Comparison of ENCODE assay signal across 11 cellular contexts in genomic region chr7:50303082-50303893, GRCh38. TPM values are rescaled to one million over a fixed set of nuclear protein-coding genes. Genes with fewer than 3 reads are reported as not detected.
DNase-seq lines count a peak whose midpoint lies in the region; ATAC-seq, FAIRE-seq and TF ChIP-seq lines count a peak whose summit lies in the region.
"Had no signal": no experiment of that assay in that cellular context is flagged by ENCODE, and none has a peak within 500 bp of the region (broad histone marks: within the 10 kb centered on the region; RNA-seq: fewer than 3 reads in every experiment).

No MANE protein-coding gene starts in this region.

- no peaks in the 10 kb centered on the region for H3K9me3 ChIP-seq in A549
- H3K9me3 ChIP-seq: HAP-1 had no signal

- H3K9me3 Mint-ChIP-seq in activated T-helper 2 cell treated with anti-CD3 and anti-CD28 coated beads, Interferon-gamma antibody, Interleukin-2, Interleukin-4, amounts not matched to agents 10 μg/mL and 5 μg/mL and 100 μg/mL, durations not matched to agents 14 hours and 24 hours and 36 hours: no peaks in the 10 kb centered on the region
- H3K9me3 Mint-ChIP-seq in memory B cell: no peaks in the 10 kb centered on the region

- TF ChIP-seq CTCF in A549 (IDR thresholded peaks at IDR 0.05): no peak
- TF ChIP-seq CTCF in GM13976 (IDR thresholded peaks at IDR 0.05; ENCODE audit: borderline replicate concordance, control extremely low read depth, extremely low read depth, insufficient read depth, missing control alignments): no peak

- CTCF ChIA-PET in A549 (lab: Yijun Ruan, JAX): no interaction called here

- TF ChIP-seq POLR2A in A549 (IDR thresholded peaks at IDR 0.05; ENCODE audit: low read length): no peak

- no peaks in the 10 kb centered on the region for H3K27me3 Mint-ChIP-seq in activated T-helper 2 cell treated with anti-CD3 and anti-CD28 coated beads, Interferon-gamma antibody, Interleukin-2, Interleukin-4, amounts not matched to agents 10 μg/mL and 5 μg/mL and 100 μg/mL, durations not matched to agents 14 hours and 24 hours and 36 hours (ENCODE audit: low read depth)
- no peaks in the 10 kb centered on the region for H3K27me3 Mint-ChIP-seq in memory B cell

- no peak for TF ChIP-seq EP300 in A549 (IDR thresholded peaks at IDR 0.05)

- POLR2A ChIA-PET in A549 (lab: Yijun Ruan, JAX): no interaction called here

- no peak for TF ChIP-seq RAD21 in A549 (conservative IDR thresholded peaks at IDR 0.05 in 1 of 2, IDR thresholded peaks at IDR 0.05 in 1 of 2)

- H3K36me3 Mint-ChIP-seq in activated T-helper 2 cell treated with anti-CD3 and anti-CD28 coated beads, Interferon-gamma antibody, Interleukin-2, Interleukin-4, amounts not matched to agents 10 μg/mL and 5 μg/mL and 100 μg/mL, durations not matched to agents 14 hours and 24 hours and 36 hours (ENCODE audit: low read depth): peaks cover 35% of the 10 kb centered on the region
- H3K36me3 Mint-ChIP-seq in memory B cell: peaks cover 9% of the 10 kb centered on the region

- peak overlapping the region; percentile 79 for H3K4me3 Mint-ChIP-seq in activated T-helper 2 cell treated with anti-CD3 and anti-CD28 coated beads, Interferon-gamma antibody, Interleukin-2, Interleukin-4, amounts not matched to agents 10 μg/mL and 5 μg/mL and 100 μg/mL, durations not matched to agents 14 hours and 24 hours and 36 hours (ENCODE audit: low read depth)
- H3K4me3 Mint-ChIP-seq in memory B cell: peak overlapping the region; percentile 81

- WGBS in A549 (ENCODE audit: missing lambda C conversion rate): 45% methylated on average over 30 of the region's 59 CpGs

- H3K4me2 ChIP-seq in A549: peak overlapping the region; percentile 90

- H3K4me1 ChIP-seq in A549: 0 out of 3 replicates have a peak, but pooled peaks cover 7% of the 10 kb centered on the region
- H3K4me1 ChIP-seq: HAP-1 had no signal

- intact Hi-C loops in activated T-helper 2 cell treated with anti-CD3 and anti-CD28 coated beads, Interferon-gamma antibody, Interleukin-2, Interleukin-4, amounts not matched to agents 10 μg/mL and 5 μg/mL and 100 μg/mL, durations not matched to agents 14 hours and 24 hours and 36 hours (cut with micrococcal nuclease): no loop called here

- DNase-seq in A549 (ENCODE audit: low read depth in 1 of 2, low spot score in 1 of 2) (no peak), memory B cell (ENCODE audit: low spot score in 2 of 2) (peak in 1 of 2 donors; percentile 39), NCI-H146 treated with DMSO at 0.1 percent for 48 hours (lab: John Stamatoyannopoulos, UW; ENCODE audit: unreplicated experiment) (no peak), AML-193 (lab: John Stamatoyannopoulos, UW) (no peak), GM13976 (ENCODE audit: low spot score) (no peak)
- no peak for DNase-seq in activated T-helper 2 cell treated with anti-CD3 and anti-CD28 coated beads, Interferon-gamma antibody, Interleukin-2, Interleukin-4, amounts not matched to agents 10 μg/mL and 5 μg/mL and 100 μg/mL, durations not matched to agents 14 hours and 24 hours and 36 hours (ENCODE audit: low spot score)
- DNase-seq in NK-92 treated with Interleukin-12 subunit alpha and Interleukin-12 subunit beta, amount 100 ng/mL, for 24 hours (lab: John Stamatoyannopoulos, UW): no peak

- FAIRE-seq in A549 (lab: Jason Lieb, UNC): no peak
- FAIRE-seq: TTC549 had no signal

- ATAC-seq in A549: no peak
- peak; percentile 1 for ATAC-seq in GM21528 (IDR thresholded peaks at IDR 0.05; ENCODE audit: low FRiP score, unreplicated experiment)
- ATAC-seq in memory B cell (ENCODE audit: low read depth): peak; percentile 0

- peak overlapping the region; percentile 50 for H3K27ac Mint-ChIP-seq in activated T-helper 2 cell treated with anti-CD3 and anti-CD28 coated beads, Interferon-gamma antibody, Interleukin-2, Interleukin-4, amounts not matched to agents 10 μg/mL and 5 μg/mL and 100 μg/mL, durations not matched to agents 14 hours and 24 hours and 36 hours
- H3K27ac Mint-ChIP-seq in memory B cell: peak overlapping the region; percentile 72

- in situ Hi-C loops in GM13976 (cut with MboI; ENCODE audit: low sequenced_read_pairs, unreplicated experiment): no loop called here

- peak overlapping the region; percentile 46; the same call in 1 of the 3 replicates for H3K4me3 ChIP-seq in A549
- H3K4me3 ChIP-seq: HAP-1 had no signal

- peaks cover 37% of the 10 kb centered on the region for H3K4me1 Mint-ChIP-seq in activated T-helper 2 cell treated with anti-CD3 and anti-CD28 coated beads, Interferon-gamma antibody, Interleukin-2, Interleukin-4, amounts not matched to agents 10 μg/mL and 5 μg/mL and 100 μg/mL, durations not matched to agents 14 hours and 24 hours and 36 hours (ENCODE audit: low read depth)
- peaks cover 20% of the 10 kb centered on the region for H3K4me1 Mint-ChIP-seq in memory B cell

- no peak overlapping the region for H3K27ac ChIP-seq in A549

TF ChIP-seq in A549, 52 proteins besides CTCF, POLR2A, EP300 and RAD21:
- TF ChIP-seq NPAS2 (CRISPR knock-in tag; IDR thresholded peaks at IDR 0.05; ENCODE audit: borderline replicate concordance): no peak
- TF ChIP-seq JUNB (IDR thresholded peaks at IDR 0.05): no peak
- TF ChIP-seq, protein P1, sequence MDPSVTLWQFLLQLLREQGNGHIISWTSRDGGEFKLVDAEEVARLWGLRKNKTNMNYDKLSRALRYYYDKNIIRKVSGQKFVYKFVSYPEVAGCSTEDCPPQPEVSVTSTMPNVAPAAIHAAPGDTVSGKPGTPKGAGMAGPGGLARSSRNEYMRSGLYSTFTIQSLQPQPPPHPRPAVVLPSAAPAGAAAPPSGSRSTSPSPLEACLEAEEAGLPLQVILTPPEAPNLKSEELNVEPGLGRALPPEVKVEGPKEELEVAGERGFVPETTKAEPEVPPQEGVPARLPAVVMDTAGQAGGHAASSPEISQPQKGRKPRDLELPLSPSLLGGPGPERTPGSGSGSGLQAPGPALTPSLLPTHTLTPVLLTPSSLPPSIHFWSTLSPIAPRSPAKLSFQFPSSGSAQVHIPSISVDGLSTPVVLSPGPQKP (IDR thresholded peaks at IDR 0.05; ENCODE audit: low read depth, low read length): no peak
- TF ChIP-seq JUN (IDR thresholded peaks at IDR 0.05): no peak
- no peak for TF ChIP-seq FOXS1 (CRISPR knock-in tag; IDR thresholded peaks at IDR 0.05)
- no peak for TF ChIP-seq CHD4 (IDR thresholded peaks at IDR 0.05; ENCODE audit: borderline replicate concordance)
- no peak for TF ChIP-seq KDM5A (IDR thresholded peaks at IDR 0.05)
- no peak for TF ChIP-seq BHLHE40 (IDR thresholded peaks at IDR 0.05; ENCODE audit: low read depth, low read length)
- TF ChIP-seq MYC (IDR thresholded peaks at IDR 0.05; ENCODE audit: borderline replicate concordance, low read length): no peak
- no peak for TF ChIP-seq ZC3H11A (IDR thresholded peaks at IDR 0.05)
- no peak for TF ChIP-seq KDM1A (IDR thresholded peaks at IDR 0.05; ENCODE audit: low read depth)
- no peak for TF ChIP-seq RARB (CRISPR knock-in tag; IDR thresholded peaks at IDR 0.05)
- no peak for TF ChIP-seq ATOH8 (CRISPR knock-in tag; IDR thresholded peaks at IDR 0.05; ENCODE audit: low read depth)
- TF ChIP-seq, protein P2, sequence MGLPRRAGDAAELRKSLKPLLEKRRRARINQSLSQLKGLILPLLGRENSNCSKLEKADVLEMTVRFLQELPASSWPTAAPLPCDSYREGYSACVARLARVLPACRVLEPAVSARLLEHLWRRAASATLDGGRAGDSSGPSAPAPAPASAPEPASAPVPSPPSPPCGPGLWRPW (IDR thresholded peaks at IDR 0.05): no peak
- TF ChIP-seq ZFP36 (IDR thresholded peaks at IDR 0.05; ENCODE audit: borderline replicate concordance, partially characterized antibody): no peak
- no peak for TF ChIP-seq GATA3 (IDR thresholded peaks at IDR 0.05; ENCODE audit: borderline replicate concordance)
- no peak for TF ChIP-seq TFCP2L1 (CRISPR knock-in tag; IDR thresholded peaks at IDR 0.05)
- no peak for TF ChIP-seq HOXB5 (CRISPR knock-in tag; IDR thresholded peaks at IDR 0.05)
- no peak for TF ChIP-seq TP53 (CRISPR knock-in tag; IDR thresholded peaks at IDR 0.05)
- TF ChIP-seq RNF2 (IDR thresholded peaks at IDR 0.05; ENCODE audit: borderline replicate concordance, low read depth): no peak

RNA-seq across cellular contexts. Expression of gene IKZF1, which starts 1.2 kb away (rescaled TPM):
- polyA plus RNA-seq in A549 (2011; rRNA removed) (not detected in 2 replicates), A549 (2017; fragmentation: RNase III; extraction: RNeasy Plus Mini Kit Qiagen cat#74134 plus additional on column Dnase treatment) (not detected in 3 replicates)
- 0.01 TPM in 1 of 2 replicates, not detected in the other for polyA plus RNA-seq in A549 (2012; cell fraction: cytosol; rRNA removed)
- polyA plus RNA-seq in A549 (2012; cell fraction: nucleus; rRNA removed): not detected in 2 replicates
- not detected in 2 replicates for polyA minus RNA-seq in A549 (2011; rRNA and poly(A)+ RNA removed)
- total RNA-seq in activated T-helper 2 cell treated with anti-CD3 and anti-CD28 coated beads, Interferon-gamma antibody, Interleukin-2, Interleukin-4, amounts not matched to agents 10 μg/mL and 5 μg/mL and 100 μg/mL, durations not matched to agents 14 hours and 24 hours and 36 hours: 360 and 371 TPM in 2 replicates
- total RNA-seq: myocyte had no signal

Comparison
In these comparisons a context has a peak if more than half of its experiments do, and no peak if none do; other contexts are left out.
1. ATAC-seq: peak in GM21528 (single experiment) and memory B cell (single experiment); none in A549 (0 of 2).